Comparison of ENCODE assay signal across 17 cellular contexts in the genomic region with DNA sequence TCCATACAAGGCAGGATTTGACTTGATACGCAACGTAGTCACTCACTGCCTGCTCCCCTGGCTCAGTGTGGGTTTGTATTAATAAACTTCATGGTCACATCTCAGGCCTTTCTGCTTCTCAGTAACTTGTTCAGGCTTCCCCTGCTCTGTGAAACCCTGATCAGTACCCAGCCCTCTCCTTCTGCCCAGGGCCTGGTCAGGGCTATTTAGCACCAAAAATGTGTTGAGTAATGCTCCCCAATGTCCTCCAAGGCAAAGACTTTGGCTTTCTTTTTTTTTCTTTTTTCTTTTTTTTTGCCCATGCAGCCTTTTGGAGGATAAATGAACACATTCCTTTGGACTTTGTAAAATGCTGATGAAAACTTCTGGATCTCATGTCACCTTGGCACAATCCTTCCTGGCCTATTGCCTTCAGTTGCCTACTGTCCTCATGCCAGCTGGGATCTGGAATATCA.
A peak's percentile ranks its signal among the peaks of the same experiment; 100 is the strongest.
DNase-seq lines count a peak whose midpoint lies in the region; ATAC-seq and TF ChIP-seq lines count a peak whose summit lies in the region.
"Had no signal": no experiment of that assay in that cellular context is flagged by ENCODE, and none has a peak within 500 bp of the region (broad histone marks: within the 10 kb centered on the region; RNA-seq: fewer than 3 reads in every experiment).

No MANE protein-coding gene starts in this region.

- H4K91ac ChIP-seq in mesenchymal stem cell (ENCODE audit: low read length) = no peak overlapping the region

- ATAC-seq in left cardiac atrium = peak; percentile 27 to 88
- ATAC-seq in heart left ventricle = no peak
- no peak for ATAC-seq in thoracic aorta (ENCODE audit: insufficient number of reproducible peaks, low FRiP score, low read depth)
- ATAC-seq: GM23338, Panc1 had no signal

- H4K8ac ChIP-seq in mesenchymal stem cell (ENCODE audit: low read length) = no peak overlapping the region

- DNase-seq in left cardiac atrium (no peak), heart left ventricle (no peak), dedifferentiated amniotic fluid mesenchymal stem cell (ENCODE audit: extremely low spot score) (peak; percentile 73), mesenchymal stem cell (no peak), thoracic aorta (ENCODE audit: low spot score) (no peak), transverse colon (no peak), glomerular visceral epithelial cell (ENCODE audit: extremely low spot score) (no peak)
- DNase-seq in stimulated activated CD8-positive, alpha-beta memory T cell treated with anti-CD3 and anti-CD28 coated beads, Interleukin-4, amount 100 ng/mL, for 48 hours = no peak
- DNase-seq: C1 segment of cervical spinal cord, DND-41, KBM-7, NCI-H1436, NCI-H2029, NCI-H510A treated with DMSO at 0.1 percent for 48 hours, SHP77 had no signal

- H2AK5ac ChIP-seq in mesenchymal stem cell (ENCODE audit: low read length, severe bottlenecking) = no peak overlapping the region

- peak overlapping the region; percentile 56 for H3K9ac ChIP-seq in mesenchymal stem cell (ENCODE audit: low read length)

- in situ Hi-C loops in transverse colon (cut with MboI; ENCODE audit: low pct_ligation_motif_present in 1 of 4, low pct_unique_long_range_greater_than_20kb in 1 of 4, low sequenced_read_pairs in 3 of 4) = no loop called here

- no peak overlapping the region for H3K4me2 ChIP-seq in mesenchymal stem cell (ENCODE audit: low read length, poor library complexity, severe bottlenecking)
- H3K4me2 ChIP-seq: GM23338 had no signal

- H2BK12ac ChIP-seq in mesenchymal stem cell (ENCODE audit: low read length in 2 of 2) = no peak overlapping the region

- no peak overlapping the region for H3K23ac ChIP-seq in mesenchymal stem cell (ENCODE audit: low read length in 2 of 2)

- H2BK5ac ChIP-seq in mesenchymal stem cell (ENCODE audit: low read depth, low read length, poor library complexity, severe bottlenecking) = no peak overlapping the region

- WGBS in heart left ventricle, 4 donors = 94 to 99% (median 95%) methylated on average over 2 of the region's 2 CpGs
- 96% methylated on average over 2 of the region's 2 CpGs for WGBS in mesenchymal stem cell
- 81 to 84% methylated on average over 2 of the region's 2 CpGs for whole genome bisulfite sequencing in transverse colon (ENCODE audit: low coverage in 1 of 2), 2 donors

- no peaks in the 10 kb centered on the region for H3K36me3 ChIP-seq in heart left ventricle
- no peaks in the 10 kb centered on the region for H3K36me3 ChIP-seq in mesenchymal stem cell (ENCODE audit: control insufficient read depth in 1 of 2, insufficient read depth in 2 of 2, low read depth in 1 of 2, low read length in 2 of 2)
- no peaks in the 10 kb centered on the region for H3K36me3 ChIP-seq in thoracic aorta
- no peaks in the 10 kb centered on the region for H3K36me3 ChIP-seq in transverse colon

- H3K14ac ChIP-seq in mesenchymal stem cell (ENCODE audit: low read length in 2 of 2) = no peak overlapping the region

- H2AFZ ChIP-seq in mesenchymal stem cell (ENCODE audit: low read depth, low read length) = no peak overlapping the region
- H2AFZ ChIP-seq: GM23338 had no signal

- H3K4me1 ChIP-seq in heart left ventricle = peaks cover 0 to 7% (median 0%) of the 10 kb centered on the region in 12 donors
- peaks cover 2% of the 10 kb centered on the region for H3K4me1 ChIP-seq in mesenchymal stem cell (ENCODE audit: control insufficient read depth, insufficient read depth, low read depth, low read length)
- peaks cover 0 to 10% of the 10 kb centered on the region in 2 donors for H3K4me1 ChIP-seq in thoracic aorta (ENCODE audit: control insufficient read depth in 1 of 2, low read depth in 2 of 2)
- no peaks in the 10 kb centered on the region for H3K4me1 ChIP-seq in transverse colon

- H3K4ac ChIP-seq in mesenchymal stem cell (ENCODE audit: low read depth in 1 of 2, low read length in 2 of 2) = no peak overlapping the region

- H3K79me1 ChIP-seq in mesenchymal stem cell (replicated peaks; ENCODE audit: low read length, poor library complexity, severe bottlenecking) = no peaks in the 10 kb centered on the region

- no peak overlapping the region for H3K4me3 ChIP-seq in heart left ventricle
- no peak overlapping the region for H3K4me3 ChIP-seq in mesenchymal stem cell (ENCODE audit: insufficient read depth in 1 of 2, low read depth in 1 of 2, low read length in 2 of 2)
- no peak overlapping the region for H3K4me3 ChIP-seq in thoracic aorta
- no peak overlapping the region for H3K4me3 ChIP-seq in transverse colon
- H3K4me3 ChIP-seq: GM23338 had no signal

- TF ChIP-seq CTCF in heart left ventricle (IDR thresholded peaks at IDR 0.05) (no peak), thoracic aorta (IDR thresholded peaks at IDR 0.05) (no peak), transverse colon (IDR thresholded peaks at IDR 0.05) (no peak)

- H2BK120ac ChIP-seq in mesenchymal stem cell (ENCODE audit: low read depth, low read length) = no peak overlapping the region

- peaks cover 0 to 8% (median 0%) of the 10 kb centered on the region in 12 donors for H3K9me3 ChIP-seq in heart left ventricle
- peaks cover 5% of the 10 kb centered on the region for H3K9me3 ChIP-seq in mesenchymal stem cell (ENCODE audit: control insufficient read depth, low read length)
- H3K9me3 ChIP-seq in thoracic aorta = peaks cover 5% of the 10 kb centered on the region
- H3K9me3 ChIP-seq in transverse colon = no peaks in the 10 kb centered on the region

- no peak for TF ChIP-seq EP300 in transverse colon (IDR thresholded peaks at IDR 0.05; ENCODE audit: low read depth)

- H3K27ac ChIP-seq in heart left ventricle (no peak overlapping the region), mesenchymal stem cell (ENCODE audit: low read length, poor library complexity, severe bottlenecking) (no peak overlapping the region), thoracic aorta (peak overlapping the region; percentile 28 to 33), transverse colon (no peak overlapping the region)

- no peak overlapping the region for H2BK15ac ChIP-seq in mesenchymal stem cell (ENCODE audit: low read depth, poor library complexity, severe bottlenecking)

- TF ChIP-seq POLR2A in heart left ventricle (IDR thresholded peaks at IDR 0.05) (no peak), transverse colon (IDR thresholded peaks at IDR 0.05) (no peak)

- H3K27me3 ChIP-seq in heart left ventricle (no peaks in the 10 kb centered on the region), mesenchymal stem cell (ENCODE audit: control insufficient read depth in 1 of 2, insufficient read depth in 1 of 2, low read length in 2 of 2) (no peaks in the 10 kb centered on the region), thoracic aorta (replicated peaks; ENCODE audit: insufficient read depth) (no peaks in the 10 kb centered on the region), transverse colon (no peaks in the 10 kb centered on the region)

- H3K18ac ChIP-seq in mesenchymal stem cell (ENCODE audit: low read depth in 1 of 2, low read length in 2 of 2) = no peak overlapping the region

- intact Hi-C loops in left cardiac atrium (cut with DNase I) = no loop called here
- intact Hi-C loops in heart left ventricle (cut with DNase I) = no loop called here
- intact Hi-C loops in transverse colon (cut with DNase I; ENCODE audit: low total_unique reads) = no loop called here

Comparison
In these comparisons a context has a peak if more than half of its experiments do, and no peak if none do; other contexts are left out.
1. ATAC-seq: peak in left cardiac atrium (2 of 2); none in heart left ventricle (0 of 4) and thoracic aorta (single experiment).
2. H3K27ac ChIP-seq: peak in thoracic aorta (2 of 2); none in heart left ventricle (0 of 12), mesenchymal stem cell (single experiment) and transverse colon (0 of 4).